In the genomic region with DNA sequence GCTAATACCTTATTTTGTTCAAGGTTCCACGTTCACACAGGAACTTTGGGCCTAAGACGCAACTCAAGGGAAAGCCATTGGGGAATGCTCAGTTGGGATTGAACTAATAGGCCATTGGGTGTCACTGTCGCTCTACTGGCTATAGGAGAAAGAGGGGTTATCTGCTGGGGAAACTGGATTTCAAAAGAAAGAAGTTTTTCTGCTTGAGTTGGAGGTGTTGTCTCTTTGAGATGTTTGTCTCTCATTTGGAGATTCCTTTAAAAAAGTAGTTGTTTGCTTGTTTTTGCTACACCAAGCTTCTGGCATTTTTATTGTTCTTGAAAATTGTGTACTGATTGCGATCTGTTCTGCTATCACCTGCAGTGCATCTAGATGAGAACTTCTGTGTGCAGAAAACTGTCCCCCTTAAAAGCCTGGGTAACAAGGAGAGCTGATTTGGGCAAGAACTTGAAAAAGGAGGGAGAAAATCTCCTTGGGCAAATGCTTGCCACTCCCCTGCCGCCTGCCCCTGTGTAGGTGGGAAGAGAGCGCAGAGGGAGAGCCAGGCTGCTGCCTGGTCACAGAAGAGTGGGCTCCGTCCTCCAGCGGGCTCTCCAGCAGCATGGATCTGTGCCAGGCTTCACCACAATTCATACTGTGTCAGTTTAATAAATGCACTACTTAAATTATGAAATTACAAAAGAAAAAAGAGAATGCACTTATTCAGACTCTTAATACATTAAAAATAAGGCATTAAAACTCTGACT, we compare ENCODE assay signal across 8 cellular contexts.
DNase-seq lines count a peak whose midpoint lies in the region; TF ChIP-seq lines count a peak whose summit lies in the region.

No MANE protein-coding gene starts in this region.

- no peak overlapping the region for H3K27ac ChIP-seq in stomach smooth muscle (ENCODE audit: low read length)

- H3K36me3 ChIP-seq in stomach smooth muscle (ENCODE audit: control insufficient read depth in 2 of 2, insufficient read depth in 2 of 2, low read length in 2 of 2): no peaks in the 10 kb centered on the region

- no peaks in the 10 kb centered on the region for H3K9me3 ChIP-seq in stomach smooth muscle (ENCODE audit: control insufficient read depth in 2 of 2, low read length in 2 of 2)

- H3K9ac ChIP-seq in stomach smooth muscle (ENCODE audit: low read length in 2 of 2): peak overlapping the region; percentile 6 to 22

- TF ChIP-seq CTCF in LNCaP clone FGC (IDR thresholded peaks at IDR 0.05; ENCODE audit: control insufficient read depth, extremely low read depth, insufficient read depth) (peak; percentile 90), fibroblast of pulmonary artery (IDR thresholded peaks at IDR 0.05; ENCODE audit: low read length, missing control alignments) (peak; percentile 47)

- H3K4me1 ChIP-seq in stomach smooth muscle (ENCODE audit: control insufficient read depth, insufficient read depth, low read length): peaks cover 66% of the 10 kb centered on the region

- no peaks in the 10 kb centered on the region for H3K27me3 ChIP-seq in stomach smooth muscle (ENCODE audit: control insufficient read depth in 1 of 2, insufficient read depth in 2 of 2, low read length in 2 of 2)

- peak; percentile 69 for DNase-seq in DMS79 (lab: John Stamatoyannopoulos, UW)
- DNase-seq in LNCaP clone FGC (ENCODE audit: low read depth): no peak
- peak; percentile 29 for DNase-seq in SHP77 treated with DMSO at 0.1 percent for 48 hours (lab: John Stamatoyannopoulos, UW)
- peak; percentile 53 for DNase-seq in fibroblast of pulmonary artery (ENCODE audit: low read depth)
- no peak for DNase-seq in stimulated activated CD4-positive, alpha-beta T cell treated with anti-CD3 and anti-CD28 coated beads, Interleukin-2, amount 100 ng/mL, for 48 hours
- DNase-seq in stimulated activated CD4-positive, alpha-beta T cell treated with anti-CD3 and anti-CD28 coated beads, Interleukin-4, amount 100 ng/mL, for 1 hour: no peak
- DNase-seq in NCI-H2107 treated with DMSO at 0.1 percent for 48 hours (lab: John Stamatoyannopoulos, UW; ENCODE audit: unreplicated experiment): no peak

- H3K4me3 ChIP-seq in LNCaP clone FGC (ENCODE audit: low read depth, low read length) (no peak overlapping the region), fibroblast of pulmonary artery (replicated peaks; ENCODE audit: low read depth, low read length) (no peak overlapping the region), stomach smooth muscle (ENCODE audit: low read length in 2 of 2) (no peak overlapping the region)

Comparison
In these comparisons a context has a peak if more than half of its experiments do, and no peak if none do; other contexts are left out.
1. DNase-seq: peak in DMS79 (single experiment), SHP77 treated with DMSO at 0.1 percent for 48 hours (single experiment) and fibroblast of pulmonary artery (single experiment); none in LNCaP clone FGC (single experiment), stimulated activated CD4-positive, alpha-beta T cell treated with anti-CD3 and anti-CD28 coated beads, Interleukin-2, amount 100 ng/mL, for 48 hours (0 of 2), stimulated activated CD4-positive, alpha-beta T cell treated with anti-CD3 and anti-CD28 coated beads, Interleukin-4, amount 100 ng/mL, for 1 hour (single experiment) and NCI-H2107 treated with DMSO at 0.1 percent for 48 hours (single experiment).